In genomic region chr6:53715434-53715833, GRCh38 we compare ENCODE assay signal across 29 cellular contexts. TPM values are rescaled to one million over a fixed set of nuclear protein-coding genes. Genes with fewer than 3 reads are reported as not detected.
DNase-seq lines count a peak whose midpoint lies in the region; ATAC-seq and TF ChIP-seq lines count a peak whose summit lies in the region.
"Had no signal": no experiment of that assay in that cellular context is flagged by ENCODE, and none has a peak within 500 bp of the region (broad histone marks: within the 10 kb centered on the region; RNA-seq: fewer than 3 reads in every experiment).

No MANE protein-coding gene starts in this region.

- no peak overlapping the region; the same call in 1 of the 2 replicates for H3K9ac ChIP-seq in IMR-90 (ENCODE audit: low read depth, low read length)
- H3K9ac ChIP-seq: BLaER1; BLaER1 treated with 17β-estradiol and CSF1 and Interleukin-3, amounts not matched to agents 10 nM and 100 nM had no signal

- H3K4me3 Mint-ChIP-seq in CD8-positive, alpha-beta T cell = no peak overlapping the region
- H3K4me3 Mint-ChIP-seq: B cell; CD14-positive monocyte; CD4-positive, alpha-beta memory T cell; CD4-positive, alpha-beta T cell; CD4-positive, CD25-positive, alpha-beta regulatory T cell; CD8-positive, alpha-beta memory T cell had no signal

- no peak for TF ChIP-seq CTCF in IMR-90 (conservative IDR thresholded peaks at IDR 0.05; ENCODE audit: low read depth, low read length)
- no peak for TF ChIP-seq CTCF in CD8-positive, alpha-beta T cell (IDR thresholded peaks at IDR 0.05)

- no peak overlapping the region for H3K4ac ChIP-seq in IMR-90 (ENCODE audit: low read depth, low read length)

- peak; percentile 90 for ATAC-seq in IMR-90 (ENCODE audit: low read depth)
- no peak for ATAC-seq in CD8-positive, alpha-beta T cell
- ATAC-seq: A549 had no signal

- H3K4me1 Mint-ChIP-seq in CD8-positive, alpha-beta T cell (ENCODE audit: low read depth) = peaks cover 2% of the 10 kb centered on the region

- no peaks in the 10 kb centered on the region for H3K9me1 ChIP-seq in IMR-90 (ENCODE audit: insufficient read depth, low read length)

- H4K5ac ChIP-seq in IMR-90 (ENCODE audit: low read depth, low read length) = no peak overlapping the region

- H2BK15ac ChIP-seq in IMR-90 (ENCODE audit: low read depth, low read length) = no peak overlapping the region

- H3K9me3 ChIP-seq in IMR-90 (ENCODE audit: control insufficient read depth, insufficient read depth, low read length) = no peaks in the 10 kb centered on the region
- H3K9me3 ChIP-seq in CD8-positive, alpha-beta T cell (ENCODE audit: low read length) = no peaks in the 10 kb centered on the region
- H3K9me3 ChIP-seq: A549; BE2C; BLaER1; BLaER1 treated with 17β-estradiol and CSF1 and Interleukin-3, amounts not matched to agents 10 nM and 100 nM; Caco-2 had no signal

- no peak for TF ChIP-seq RAD21 in IMR-90 (IDR thresholded peaks at IDR 0.05; ENCODE audit: low read length)

- H3K18ac ChIP-seq in IMR-90 (ENCODE audit: low read depth, low read length) = no peak overlapping the region

- BruUV-seq in IMR-90 (replicated peaks; lab: Mats Ljungman, UMichigan) = no TSS peak

- no peak overlapping the region for H2BK5ac ChIP-seq in IMR-90 (ENCODE audit: low read depth, low read length, poor library complexity, severe bottlenecking)

- H2AK5ac ChIP-seq in IMR-90 (ENCODE audit: low read depth, low read length) = no peak overlapping the region

- H2AFZ ChIP-seq in IMR-90 (replicated peaks; ENCODE audit: low read length, poor library complexity) = no peak overlapping the region

- H3K27ac Mint-ChIP-seq in CD8-positive, alpha-beta T cell = no peak overlapping the region
- H3K27ac Mint-ChIP-seq: B cell; CD14-positive monocyte; CD4-positive, alpha-beta memory T cell; CD4-positive, alpha-beta T cell; CD4-positive, CD25-positive, alpha-beta regulatory T cell; CD8-positive, alpha-beta memory T cell had no signal

- H2AK9ac ChIP-seq in IMR-90 (replicated peaks; ENCODE audit: low read depth, low read length, poor library complexity) = no peak overlapping the region

- H3K27me3 ChIP-seq in IMR-90 (ENCODE audit: control insufficient read depth, insufficient read depth, low read length) = no peaks in the 10 kb centered on the region; the same call in 1 of the 2 replicates
- H3K27me3 ChIP-seq in CD8-positive, alpha-beta T cell (ENCODE audit: insufficient read depth, low read length) = peaks cover 4% of the 10 kb centered on the region
- H3K27me3 ChIP-seq: BLaER1; BLaER1 treated with 17β-estradiol and CSF1 and Interleukin-3, amounts not matched to agents 10 nM and 100 nM had no signal

- in situ Hi-C loops in IMR-90 (cut with MboI; ENCODE audit: low sequenced_read_pairs) = no loop called here

- DNase-seq in IMR-90 = peak; percentile 45
- no peak for DNase-seq in CD8-positive, alpha-beta T cell
- DNase-seq: 8988T; ACHN; AML-193; BE2C; C1 segment of cervical spinal cord; Caco-2; Calu3; CD4-positive, alpha-beta memory T cell; CD4-positive, alpha-beta T cell; CD4-positive, CD25-positive, alpha-beta regulatory T cell; CD8-positive, alpha-beta memory T cell; COR-L47; DMS 273 treated with DMSO at 0.1 percent for 48 hours; DMS153; DMS53; DMS79; DMS79 treated with DMSO at 0.1 percent for 48 hours; DND-41; EL had no signal

- no peak overlapping the region for H3K23ac ChIP-seq in IMR-90 (ENCODE audit: low read depth, low read length)

- no peak overlapping the region for H4K8ac ChIP-seq in IMR-90 (ENCODE audit: low read depth in 2 of 2, low read length in 2 of 2)

- no peak overlapping the region for H4K91ac ChIP-seq in IMR-90 (ENCODE audit: insufficient read depth, low read depth, low read length)

- H2BK20ac ChIP-seq in IMR-90 (ENCODE audit: low read depth, low read length) = peak overlapping the region; percentile 60

- H3K27me3 Mint-ChIP-seq in CD8-positive, alpha-beta T cell (ENCODE audit: low read depth) = peaks cover 16% of the 10 kb centered on the region

- H3K9me3 Mint-ChIP-seq in CD8-positive, alpha-beta T cell = no peaks in the 10 kb centered on the region
- H3K9me3 Mint-ChIP-seq: CD4-positive, alpha-beta memory T cell; CD4-positive, alpha-beta T cell; CD8-positive, alpha-beta memory T cell had no signal

- no peaks in the 10 kb centered on the region for H4K20me1 ChIP-seq in IMR-90 (ENCODE audit: insufficient read depth, low read length)
- H4K20me1 ChIP-seq: BLaER1; BLaER1 treated with 17β-estradiol and CSF1 and Interleukin-3, amounts not matched to agents 10 nM and 100 nM had no signal

- no peaks in the 10 kb centered on the region for H3K36me3 Mint-ChIP-seq in CD8-positive, alpha-beta T cell
- H3K36me3 Mint-ChIP-seq: CD14-positive monocyte; CD4-positive, alpha-beta memory T cell; CD4-positive, CD25-positive, alpha-beta regulatory T cell; CD8-positive, alpha-beta memory T cell had no signal

- dilution Hi-C loops in IMR-90 (cut with HindIII; ENCODE audit: low sequenced_read_pairs, unreplicated experiment) = no loop called here

- no peak overlapping the region for H3K14ac ChIP-seq in IMR-90 (replicated peaks; ENCODE audit: low read depth, low read length)

- peak overlapping the region; percentile 52 for H2BK120ac ChIP-seq in IMR-90 (ENCODE audit: low read depth, low read length)

- POLR2A ChIA-PET in IMR-90 (lab: Charles Lee; ENCODE audit: unreplicated experiment) = no interaction called here
- POLR2A ChIA-PET in CD8-positive, alpha-beta T cell (lab: Charles Lee) = no interaction called here

- CTCF ChIA-PET in IMR-90 (lab: Yijun Ruan, JAX) = interaction anchor here (0.9 to 3.2 kb wide), 3 partner anchors 11 to 240 kb away, joined by 3 to 16 read pairs (median 11); no protein-coding TSS in a partner anchor
- CTCF ChIA-PET in CD8-positive, alpha-beta T cell (lab: Charles Lee) = interaction anchor here (2.6 to 8.1 kb wide), 2 partner anchors 10 to 222 kb away, joined by 13 to 109 read pairs; no protein-coding TSS in a partner anchor

- 0 out of 2 replicates have a peak overlapping the region, but pooled peaks have one; percentile 27 for H3K27ac ChIP-seq in IMR-90 (ENCODE audit: insufficient read depth, low read length)
- H3K27ac ChIP-seq in CD8-positive, alpha-beta T cell (ENCODE audit: low read depth, low read length) = no peak overlapping the region
- H3K27ac ChIP-seq: 22Rv1; A549; BLaER1; BLaER1 treated with 17β-estradiol and CSF1 and Interleukin-3, amounts not matched to agents 10 nM and 100 nM; C4-2B had no signal

- H3K4me1 ChIP-seq in IMR-90 (ENCODE audit: control insufficient read depth, insufficient read depth, low read length) = peaks cover 6% of the 10 kb centered on the region
- no peaks in the 10 kb centered on the region for H3K4me1 ChIP-seq in CD8-positive, alpha-beta T cell (ENCODE audit: insufficient read depth, low read length)
- H3K4me1 ChIP-seq: A549; BE2C; BLaER1; BLaER1 treated with 17β-estradiol and CSF1 and Interleukin-3, amounts not matched to agents 10 nM and 100 nM; Caco-2 had no signal

- no peak for TF ChIP-seq POLR2A in IMR-90 (IDR thresholded peaks at IDR 0.05; ENCODE audit: low read depth, low read length)

- H3K36me3 ChIP-seq in IMR-90 (ENCODE audit: control insufficient read depth, insufficient read depth, low read length) = no peaks in the 10 kb centered on the region
- no peaks in the 10 kb centered on the region for H3K36me3 ChIP-seq in CD8-positive, alpha-beta T cell (ENCODE audit: insufficient read depth, low read length)
- H3K36me3 ChIP-seq: BE2C; BLaER1; BLaER1 treated with 17β-estradiol and CSF1 and Interleukin-3, amounts not matched to agents 10 nM and 100 nM had no signal

- no peaks in the 10 kb centered on the region for H3K79me1 ChIP-seq in IMR-90 (ENCODE audit: low read depth in 1 of 2, low read length in 2 of 2)

- no CpG with 5 or more reads among the region's 1 CpG for WGBS in IMR-90 (ENCODE audit: extremely low coverage in 2 of 2, insufficient read length in 1 of 2), 2 experiments

- no peak overlapping the region for H3K4me3 ChIP-seq in IMR-90 (ENCODE audit: insufficient read depth, low read depth, low read length)
- no peak overlapping the region for H3K4me3 ChIP-seq in CD8-positive, alpha-beta T cell (ENCODE audit: low read depth, low read length)
- H3K4me3 ChIP-seq: A549; BLaER1; BLaER1 treated with 17β-estradiol and CSF1 and Interleukin-3, amounts not matched to agents 10 nM and 100 nM had no signal

- H3K56ac ChIP-seq in IMR-90 (ENCODE audit: extremely low read depth, insufficient read depth, low read length) = peak overlapping the region; percentile 55; the same call in 1 of the 2 replicates

- intact Hi-C loops in IMR-90 (cut with micrococcal nuclease) = loop anchor here (5.0 kb wide), 1 partner anchor 63 kb away; no protein-coding TSS in a partner anchor
- intact Hi-C loops in CD8-positive, alpha-beta T cell (cut with DNase I, micrococcal nuclease) = no loop called here

- no peak overlapping the region; the same call in 1 of the 2 replicates for H3K4me2 ChIP-seq in IMR-90 (ENCODE audit: low read depth, low read length)
- H3K4me2 ChIP-seq: A549; BLaER1; BLaER1 treated with 17β-estradiol and CSF1 and Interleukin-3, amounts not matched to agents 10 nM and 100 nM had no signal

TF ChIP-seq in IMR-90, 13 proteins besides CTCF, POLR2A, EP300 and RAD21 (continues in another document):
- TF ChIP-seq RCOR1 (IDR thresholded peaks at IDR 0.05; ENCODE audit: insufficient replicate concordance, low read length) = no peak
- TF ChIP-seq NFE2L2 (IDR thresholded peaks at IDR 0.05; ENCODE audit: low read depth, low read length) = no peak
- no peak for TF ChIP-seq RFX5 (IDR thresholded peaks at IDR 0.05; ENCODE audit: low read depth, low read length)
- TF ChIP-seq CHD1 (IDR thresholded peaks at IDR 0.05; ENCODE audit: low read depth, low read length) = no peak
- TF ChIP-seq SMC3 (IDR thresholded peaks at IDR 0.05; ENCODE audit: low read depth, low read length) = no peak
- TF ChIP-seq MAFK (IDR thresholded peaks at IDR 0.05; ENCODE audit: low read depth, low read length) = no peak
- TF ChIP-seq, protein P1, sequence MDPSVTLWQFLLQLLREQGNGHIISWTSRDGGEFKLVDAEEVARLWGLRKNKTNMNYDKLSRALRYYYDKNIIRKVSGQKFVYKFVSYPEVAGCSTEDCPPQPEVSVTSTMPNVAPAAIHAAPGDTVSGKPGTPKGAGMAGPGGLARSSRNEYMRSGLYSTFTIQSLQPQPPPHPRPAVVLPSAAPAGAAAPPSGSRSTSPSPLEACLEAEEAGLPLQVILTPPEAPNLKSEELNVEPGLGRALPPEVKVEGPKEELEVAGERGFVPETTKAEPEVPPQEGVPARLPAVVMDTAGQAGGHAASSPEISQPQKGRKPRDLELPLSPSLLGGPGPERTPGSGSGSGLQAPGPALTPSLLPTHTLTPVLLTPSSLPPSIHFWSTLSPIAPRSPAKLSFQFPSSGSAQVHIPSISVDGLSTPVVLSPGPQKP (IDR thresholded peaks at IDR 0.05; ENCODE audit: borderline replicate concordance, low read depth, low read length) = no peak
- TF ChIP-seq FOS (IDR thresholded peaks at IDR 0.05; ENCODE audit: low read depth, low read length) = no peak

RNA-seq across cellular contexts. Expression of gene KLHL31, which starts 49.9 kb away (rescaled TPM):
- under 0.01 TPM in 1 of 2 replicates, not detected in the other for total RNA-seq in IMR-90 (2012; rRNA removed)
- 0.02 and 0.04 TPM in 2 replicates for polyA plus RNA-seq in IMR-90 (2012; rRNA removed)
- 0.01 TPM in 1 of 2 replicates, not detected in the other for polyA plus RNA-seq in IMR-90 (2012; cell fraction: cytosol; rRNA removed)
- 0.16 and 0.25 TPM in 2 replicates for polyA plus RNA-seq in IMR-90 (2012; cell fraction: nucleus; rRNA removed; ENCODE audit: low replicate concordance)
- total RNA-seq in CD8-positive, alpha-beta T cell = under 1 TPM; 0.08 to 0.14 TPM
- total RNA-seq: A172; CD4-positive, CD25-positive, alpha-beta regulatory T cell had no signal
- polyA plus RNA-seq: CD14-positive monocyte; CD4-positive, alpha-beta memory T cell; CD4-positive, CD25-positive, alpha-beta regulatory T cell; CD8-positive, alpha-beta memory T cell had no signal
